8 cellular contexts compared by ENCODE assay signal in genomic region chr2:3518496-3519254, GRCh38. TPM values are rescaled to one million over a fixed set of nuclear protein-coding genes. Genes with fewer than 3 reads are reported as not detected.
DNase-seq lines count a peak whose midpoint lies in the region; ATAC-seq and TF ChIP-seq lines count a peak whose summit lies in the region.

No MANE protein-coding gene starts in this region.

- peaks cover 23% of the 10 kb centered on the region for H3K4me1 Mint-ChIP-seq in neural progenitor cell

- no peaks in the 10 kb centered on the region for H3K4me1 ChIP-seq in ES-I3 (ENCODE audit: insufficient read depth, low read length)
- H3K4me1 ChIP-seq in HAP-1 = peaks cover 12% of the 10 kb centered on the region
- peaks cover 5% of the 10 kb centered on the region for H3K4me1 ChIP-seq in foreskin keratinocyte
- peaks cover 8% of the 10 kb centered on the region for H3K4me1 ChIP-seq in neural progenitor cell
- H3K4me1 ChIP-seq in stomach smooth muscle (ENCODE audit: control insufficient read depth, insufficient read depth, low read length) = peaks cover 25% of the 10 kb centered on the region

- H3K4me2 ChIP-seq in neural progenitor cell = peak overlapping the region; percentile 91

- DNase-seq in HAP-1 (ENCODE audit: low spot score in 2 of 2) = peak; percentile 94 to 98
- peak; percentile 96 for DNase-seq in MG63
- peak; percentile 97 to 98 for DNase-seq in SHP77 (lab: John Stamatoyannopoulos, UW)
- peak; percentile 99 for DNase-seq in activated gamma-delta T cell treated with Interleukin-2 at 50 U/mL for 16 hours
- peak; percentile 82 to 91 for DNase-seq in foreskin keratinocyte
- peak; percentile 99 for DNase-seq in neural progenitor cell (ENCODE audit: low spot score)

- H3F3A ChIP-seq in neural progenitor cell (ENCODE audit: low read depth) = peaks cover 25% of the 10 kb centered on the region

- peak overlapping the region; percentile 62 for H2AFZ ChIP-seq in neural progenitor cell (replicated peaks)

- peaks cover 8% of the 10 kb centered on the region for H3K9me3 Mint-ChIP-seq in neural progenitor cell

- peaks cover 20% of the 10 kb centered on the region for H3K79me2 ChIP-seq in neural progenitor cell (ENCODE audit: low read depth)

- no peak overlapping the region for H3K27ac Mint-ChIP-seq in neural progenitor cell

- in situ Hi-C loops in HAP-1 (cut with MboI; ENCODE audit: low sequenced_read_pairs) = no loop called here

- no peaks in the 10 kb centered on the region for H3K27me3 ChIP-seq in HAP-1 (ENCODE audit: low read depth)
- no peaks in the 10 kb centered on the region for H3K27me3 ChIP-seq in MG63
- no peaks in the 10 kb centered on the region for H3K27me3 ChIP-seq in foreskin keratinocyte
- H3K27me3 ChIP-seq in neural progenitor cell = no peaks in the 10 kb centered on the region
- no peaks in the 10 kb centered on the region for H3K27me3 ChIP-seq in stomach smooth muscle (ENCODE audit: control insufficient read depth in 1 of 2, insufficient read depth in 2 of 2, low read length in 2 of 2)

- H3K36me3 ChIP-seq in ES-I3 (ENCODE audit: insufficient read depth, low read length) (peaks cover 4% of the 10 kb centered on the region; the same call in 1 of the 2 replicates), HAP-1 (replicated peaks) (no peaks in the 10 kb centered on the region; the same call in 1 of the 2 replicates), MG63 (peaks cover 13% of the 10 kb centered on the region), neural progenitor cell (peaks cover 5% of the 10 kb centered on the region), stomach smooth muscle (ENCODE audit: control insufficient read depth in 2 of 2, insufficient read depth in 2 of 2, low read length in 2 of 2) (no peaks in the 10 kb centered on the region)

- no peak for TF ChIP-seq CTCF in foreskin keratinocyte (conservative IDR thresholded peaks at IDR 0.05)
- TF ChIP-seq CTCF in neural progenitor cell (IDR thresholded peaks at IDR 0.05) = no peak

- H3K4me3 Mint-ChIP-seq in neural progenitor cell = peak overlapping the region; percentile 85

- no peaks in the 10 kb centered on the region for H4K20me1 ChIP-seq in neural progenitor cell (ENCODE audit: low read depth)

- no peaks in the 10 kb centered on the region; the same call in 1 of the 2 replicates for H3K9me3 ChIP-seq in ES-I3 (ENCODE audit: control insufficient read depth, insufficient read depth, low read length)
- no peaks in the 10 kb centered on the region; the same call in 1 of the 2 replicates for H3K9me3 ChIP-seq in HAP-1
- peaks cover 3% of the 10 kb centered on the region for H3K9me3 ChIP-seq in MG63
- no peaks in the 10 kb centered on the region for H3K9me3 ChIP-seq in neural progenitor cell (ENCODE audit: low read depth)
- no peaks in the 10 kb centered on the region for H3K9me3 ChIP-seq in stomach smooth muscle (ENCODE audit: control insufficient read depth in 2 of 2, low read length in 2 of 2)

- ATAC-seq in foreskin keratinocyte = peak; percentile 89

- H3K4me3 ChIP-seq in HAP-1 (peak overlapping the region; percentile 73), MG63 (peak overlapping the region; percentile 72), neural progenitor cell (peak overlapping the region; percentile 79), stomach smooth muscle (ENCODE audit: low read length in 2 of 2) (peak overlapping the region; percentile 85 to 87)

- peaks cover 15% of the 10 kb centered on the region for H3K36me3 Mint-ChIP-seq in neural progenitor cell

- H3K27ac ChIP-seq in foreskin keratinocyte = peak overlapping the region; percentile 47
- peak overlapping the region; percentile 93 for H3K27ac ChIP-seq in neural progenitor cell
- peak overlapping the region; percentile 96 for H3K27ac ChIP-seq in stomach smooth muscle (ENCODE audit: low read length)

- peaks cover 2% of the 10 kb centered on the region for H3K27me3 Mint-ChIP-seq in neural progenitor cell (ENCODE audit: insufficient read depth, low read depth)

- H3K9ac ChIP-seq in ES-I3 (ENCODE audit: low read depth, low read length) (peak overlapping the region; percentile 87), neural progenitor cell (peak overlapping the region; percentile 74), stomach smooth muscle (ENCODE audit: low read length in 2 of 2) (peak overlapping the region; percentile 76 to 78)

RNA-seq across cellular contexts. Expression of gene ADI1, which starts 0.7 kb away (rescaled TPM):
- total RNA-seq in MG63 (2014; rRNA removed; shearing (Covaris generic); ENCODE audit: low replicate concordance) = 75.8 and 78.9 TPM in 2 replicates
- total RNA-seq in foreskin keratinocyte (37.0 and 39.6 TPM in 2 replicates), neural progenitor cell (ENCODE audit: low replicate concordance) (19.0 and 29.3 TPM in 2 replicates)
- 46.7 and 46.9 TPM in 2 replicates for polyA plus RNA-seq in foreskin keratinocyte

RNA-seq across cellular contexts. Expression of gene RNASEH1, which starts 39.5 kb away (rescaled TPM):
- total RNA-seq in MG63 (2014; rRNA removed; shearing (Covaris generic); ENCODE audit: low replicate concordance) = 26.0 and 71.0 TPM in 2 replicates
- total RNA-seq in foreskin keratinocyte (32.0 and 32.8 TPM in 2 replicates), neural progenitor cell (ENCODE audit: low replicate concordance) (26.8 and 28.2 TPM in 2 replicates)
- 15.1 and 16.8 TPM in 2 replicates for polyA plus RNA-seq in foreskin keratinocyte

RNA-seq across cellular contexts. Expression of gene RPS7, which starts 56.4 kb away (rescaled TPM):
- 3,110 and 4,078 TPM in 2 replicates for total RNA-seq in MG63 (2014; rRNA removed; shearing (Covaris generic); ENCODE audit: low replicate concordance)
- total RNA-seq in foreskin keratinocyte = 1,708 and 1,786 TPM in 2 replicates
- 2,392 and 2,411 TPM in 2 replicates for polyA plus RNA-seq in foreskin keratinocyte
- 5,433 and 5,441 TPM in 2 replicates for total RNA-seq in neural progenitor cell (ENCODE audit: low replicate concordance)

Comparison
In these comparisons a context has a peak if more than half of its experiments do, and no peak if none do; other contexts are left out.
1. Peak in every context shown above with its lines: DNase-seq, ATAC-seq, H3K4me3 ChIP-seq and H3K27ac ChIP-seq.